Comparison of ENCODE assay signal across 16 cellular contexts in the genomic region with DNA sequence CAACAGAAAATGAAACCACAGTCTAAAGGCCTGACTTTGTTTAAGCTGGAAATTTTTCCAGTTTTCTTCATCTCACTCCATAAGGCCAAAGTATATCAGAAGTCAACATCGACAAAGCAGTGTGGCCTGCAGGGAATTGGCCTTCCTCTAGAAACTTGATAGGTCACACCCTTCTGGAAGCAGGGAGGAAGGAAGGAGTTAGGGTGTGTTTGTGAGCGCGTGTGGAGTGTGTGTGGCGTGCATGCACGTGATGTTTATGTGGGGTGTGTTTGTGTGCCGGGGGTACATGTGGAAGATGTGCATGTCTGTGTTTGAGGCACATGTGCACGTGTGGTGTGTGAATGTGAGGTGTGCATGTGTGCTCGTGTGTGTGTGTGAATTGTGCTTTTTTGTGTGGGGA. TPM values are rescaled to one million over a fixed set of nuclear protein-coding genes. Genes with fewer than 3 reads are reported as not detected.
A peak's percentile ranks its signal among the peaks of the same experiment; 100 is the strongest.
DNase-seq lines count a peak whose midpoint lies in the region; ATAC-seq and TF ChIP-seq lines count a peak whose summit lies in the region.
"Had no signal": no experiment of that assay in that cellular context is flagged by ENCODE, and none has a peak within 500 bp of the region (broad histone marks: within the 10 kb centered on the region; RNA-seq: fewer than 3 reads in every experiment).

No MANE protein-coding gene starts in this region.

- no peaks in the 10 kb centered on the region for H3K9me3 Mint-ChIP-seq in activated T-cell treated with anti-CD3 and anti-CD28 coated beads, Interleukin-2, amount 50 U/mL, for 24 hours
- H3K9me3 Mint-ChIP-seq in T-helper 2 cell treated with Interferon-gamma antibody and Interleukin-4, amounts not matched to agents 5 μg/mL and 100 μg/mL, for 36 hours, result no peaks in the 10 kb centered on the region
- H3K9me3 Mint-ChIP-seq in dendritic cell treated with granulocyte-macrophage colony-stimulating factor and Interleukin-4, amounts not matched to agents 40 ng/mL and 50 ng/mL, for 4 days, result no peaks in the 10 kb centered on the region
- no peaks in the 10 kb centered on the region for H3K9me3 Mint-ChIP-seq in osteocyte (ENCODE audit: unreplicated experiment)

- no peaks in the 10 kb centered on the region for H3K27me3 Mint-ChIP-seq in activated T-cell treated with anti-CD3 and anti-CD28 coated beads, Interleukin-2, amount 50 U/mL, for 24 hours
- no peaks in the 10 kb centered on the region for H3K27me3 Mint-ChIP-seq in T-helper 2 cell treated with Interferon-gamma antibody and Interleukin-4, amounts not matched to agents 5 μg/mL and 100 μg/mL, for 36 hours (ENCODE audit: low read depth)
- H3K27me3 Mint-ChIP-seq in dendritic cell treated with granulocyte-macrophage colony-stimulating factor and Interleukin-4, amounts not matched to agents 40 ng/mL and 50 ng/mL, for 4 days, result no peaks in the 10 kb centered on the region
- no peaks in the 10 kb centered on the region for H3K27me3 Mint-ChIP-seq in osteocyte (ENCODE audit: unreplicated experiment)

- TF ChIP-seq CTCF in osteocyte (IDR thresholded peaks at IDR 0.05), result no peak

- no peak for ATAC-seq in HG03025 (IDR thresholded peaks at IDR 0.05; ENCODE audit: low FRiP score, unreplicated experiment)
- no peak for ATAC-seq in GM18867 (IDR thresholded peaks at IDR 0.05; ENCODE audit: unreplicated experiment)
- ATAC-seq: GM12878 had no signal

- H3K36me3 Mint-ChIP-seq in activated T-cell treated with anti-CD3 and anti-CD28 coated beads, Interleukin-2, amount 50 U/mL, for 24 hours (ENCODE audit: low read depth), result peaks cover 100% of the 10 kb centered on the region
- peaks cover 95% of the 10 kb centered on the region for H3K36me3 Mint-ChIP-seq in T-helper 2 cell treated with Interferon-gamma antibody and Interleukin-4, amounts not matched to agents 5 μg/mL and 100 μg/mL, for 36 hours (ENCODE audit: low read depth)
- H3K36me3 Mint-ChIP-seq in dendritic cell treated with granulocyte-macrophage colony-stimulating factor and Interleukin-4, amounts not matched to agents 40 ng/mL and 50 ng/mL, for 4 days (ENCODE audit: low read depth), result peaks cover 100% of the 10 kb centered on the region
- H3K36me3 Mint-ChIP-seq in osteocyte (ENCODE audit: unreplicated experiment), result peaks cover 58% of the 10 kb centered on the region

- peak overlapping the region; percentile 18 for H3K4me3 Mint-ChIP-seq in activated T-cell treated with anti-CD3 and anti-CD28 coated beads, Interleukin-2, amount 50 U/mL, for 24 hours
- H3K4me3 Mint-ChIP-seq in T-helper 2 cell treated with Interferon-gamma antibody and Interleukin-4, amounts not matched to agents 5 μg/mL and 100 μg/mL, for 36 hours, result peak overlapping the region; percentile 67
- no peak overlapping the region for H3K4me3 Mint-ChIP-seq in dendritic cell treated with granulocyte-macrophage colony-stimulating factor and Interleukin-4, amounts not matched to agents 40 ng/mL and 50 ng/mL, for 4 days
- H3K4me3 Mint-ChIP-seq in osteocyte (ENCODE audit: unreplicated experiment), result no peak overlapping the region

- no peak for DNase-seq in activated T-cell treated with anti-CD3 and anti-CD28 coated beads, Interleukin-2, amount 50 U/mL, for 24 hours
- no peak for DNase-seq in activated T-cell treated with anti-CD3 and anti-CD28 coated beads for 4 hours
- DNase-seq in T-helper 2 cell treated with Interferon-gamma antibody and Interleukin-4, amounts not matched to agents 5 μg/mL and 100 μg/mL, for 36 hours (ENCODE audit: low spot score), result no peak
- DNase-seq in osteocyte (ENCODE audit: extremely low spot score, unreplicated experiment), result no peak
- DNase-seq in Ammon's horn (ENCODE audit: low spot score), result no peak
- DNase-seq: Caco-2, caudate nucleus, hypothalamus, KG1, NCI-H1092, NCI-H69, posterior cingulate gyrus had no signal

- peaks cover 90% of the 10 kb centered on the region for H3K4me1 Mint-ChIP-seq in activated T-cell treated with anti-CD3 and anti-CD28 coated beads, Interleukin-2, amount 50 U/mL, for 24 hours (ENCODE audit: low read depth)
- H3K4me1 Mint-ChIP-seq in T-helper 2 cell treated with Interferon-gamma antibody and Interleukin-4, amounts not matched to agents 5 μg/mL and 100 μg/mL, for 36 hours (ENCODE audit: low read depth), result peaks cover 71% of the 10 kb centered on the region
- peaks cover 22% of the 10 kb centered on the region for H3K4me1 Mint-ChIP-seq in dendritic cell treated with granulocyte-macrophage colony-stimulating factor and Interleukin-4, amounts not matched to agents 40 ng/mL and 50 ng/mL, for 4 days (ENCODE audit: low read depth)
- no peaks in the 10 kb centered on the region for H3K4me1 Mint-ChIP-seq in osteocyte (ENCODE audit: unreplicated experiment)

- intact Hi-C loops in dendritic cell treated with granulocyte-macrophage colony-stimulating factor and Interleukin-4, amounts not matched to agents 40 ng/mL and 50 ng/mL, for 4 days (cut with micrococcal nuclease), result no loop called here

- H3K27ac Mint-ChIP-seq in activated T-cell treated with anti-CD3 and anti-CD28 coated beads, Interleukin-2, amount 50 U/mL, for 24 hours, result peak overlapping the region; percentile 86
- peak overlapping the region; percentile 74 for H3K27ac Mint-ChIP-seq in T-helper 2 cell treated with Interferon-gamma antibody and Interleukin-4, amounts not matched to agents 5 μg/mL and 100 μg/mL, for 36 hours
- peak overlapping the region; percentile 10 for H3K27ac Mint-ChIP-seq in dendritic cell treated with granulocyte-macrophage colony-stimulating factor and Interleukin-4, amounts not matched to agents 40 ng/mL and 50 ng/mL, for 4 days
- H3K27ac Mint-ChIP-seq in osteocyte (ENCODE audit: unreplicated experiment), result peak overlapping the region; percentile 2

RNA-seq across cellular contexts. Expression of a gene that starts 28.6 kb away (rescaled TPM):
- 42.7 and 43.0 TPM in 2 replicates for total RNA-seq in osteocyte

RNA-seq across cellular contexts. Expression of a gene that starts 45.1 kb away (rescaled TPM):
- total RNA-seq in osteocyte, result not detected in 2 replicates

Comparison
In these comparisons a context has a peak if more than half of its experiments do, and no peak if none do; other contexts are left out.
1. H3K27ac Mint-ChIP-seq: peak in every context shown above with its lines; median percentile 86 in activated T-cell treated with anti-CD3 and anti-CD28 coated beads, Interleukin-2, amount 50 U/mL, for 24 hours; 74 in T-helper 2 cell treated with Interferon-gamma antibody and Interleukin-4, amounts not matched to agents 5 μg/mL and 100 μg/mL, for 36 hours; 10 in dendritic cell treated with granulocyte-macrophage colony-stimulating factor and Interleukin-4, amounts not matched to agents 40 ng/mL and 50 ng/mL, for 4 days; 2 in osteocyte.
2. H3K4me3 Mint-ChIP-seq: peak in activated T-cell treated with anti-CD3 and anti-CD28 coated beads, Interleukin-2, amount 50 U/mL, for 24 hours (single experiment) and T-helper 2 cell treated with Interferon-gamma antibody and Interleukin-4, amounts not matched to agents 5 μg/mL and 100 μg/mL, for 36 hours (single experiment); none in dendritic cell treated with granulocyte-macrophage colony-stimulating factor and Interleukin-4, amounts not matched to agents 40 ng/mL and 50 ng/mL, for 4 days (single experiment) and osteocyte (single experiment).